In genomic region chr18:21163647-21164625, GRCh38 we compare ENCODE assay signal across 10 cellular contexts. TPM values are rescaled to one million over a fixed set of nuclear protein-coding genes. Genes with fewer than 3 reads are reported as not detected.
A peak's percentile ranks its signal among the peaks of the same experiment; 100 is the strongest.
DNase-seq lines count a peak whose midpoint lies in the region; ATAC-seq and TF ChIP-seq lines count a peak whose summit lies in the region.
"Had no signal": no experiment of that assay in that cellular context is flagged by ENCODE, and none has a peak within 500 bp of the region (broad histone marks: within the 10 kb centered on the region; RNA-seq: fewer than 3 reads in every experiment).

No MANE protein-coding gene starts in this region.

- DNase-seq in AG09309 (ENCODE audit: low read depth) (peak; percentile 86), MV-4-11 (lab: John Stamatoyannopoulos, UW) (peak; percentile 99), cardiac fibroblast (ENCODE audit: low read depth in 2 of 2) (peak; percentile 76 to 95), lung microvascular endothelial cell (ENCODE audit: low read depth in 2 of 2) (peak; percentile 11 to 33), NCI-H2107 (lab: John Stamatoyannopoulos, UW) (no peak), GM19238 (ENCODE audit: insufficient read length, low spot score) (no peak), GM13976 (ENCODE audit: low spot score) (no peak)
- DNase-seq: islet precursor cell, NCI-H345 had no signal

- in situ Hi-C loops in GM13976 (cut with MboI; ENCODE audit: low sequenced_read_pairs, unreplicated experiment), result no loop called here

- TF ChIP-seq CTCF in AG09309 (IDR thresholded peaks at IDR 0.05; ENCODE audit: control insufficient read depth, insufficient read depth, low read depth, low read length, missing control alignments) (no peak), cardiac fibroblast (IDR thresholded peaks at IDR 0.05; ENCODE audit: low read depth, low read length) (no peak), GM13976 (IDR thresholded peaks at IDR 0.05; ENCODE audit: borderline replicate concordance, control extremely low read depth, extremely low read depth, insufficient read depth, missing control alignments) (no peak)

- ATAC-seq in GM19467 (IDR thresholded peaks at IDR 0.05; ENCODE audit: unreplicated experiment), result no peak

- no peak overlapping the region for H3K4me3 ChIP-seq in AG09309 (ENCODE audit: control insufficient read depth, low read depth, low read length)
- no peak overlapping the region for H3K4me3 ChIP-seq in cardiac fibroblast (replicated peaks in 1 of 2; ENCODE audit: low read depth in 2 of 2, low read length in 2 of 2)

RNA-seq across cellular contexts. Expression of gene ROCK1, which starts 52.3 kb away (rescaled TPM):
- total RNA-seq in lung microvascular endothelial cell, result 26.8 and 31.3 TPM in 2 replicates

Comparison
In these comparisons a context has a peak if more than half of its experiments do, and no peak if none do; other contexts are left out.
1. DNase-seq: peak in AG09309 (single experiment), MV-4-11 (single experiment), cardiac fibroblast (2 of 2) and lung microvascular endothelial cell (2 of 2); none in NCI-H2107 (single experiment), GM19238 (single experiment) and GM13976 (single experiment).